In the genomic region with DNA sequence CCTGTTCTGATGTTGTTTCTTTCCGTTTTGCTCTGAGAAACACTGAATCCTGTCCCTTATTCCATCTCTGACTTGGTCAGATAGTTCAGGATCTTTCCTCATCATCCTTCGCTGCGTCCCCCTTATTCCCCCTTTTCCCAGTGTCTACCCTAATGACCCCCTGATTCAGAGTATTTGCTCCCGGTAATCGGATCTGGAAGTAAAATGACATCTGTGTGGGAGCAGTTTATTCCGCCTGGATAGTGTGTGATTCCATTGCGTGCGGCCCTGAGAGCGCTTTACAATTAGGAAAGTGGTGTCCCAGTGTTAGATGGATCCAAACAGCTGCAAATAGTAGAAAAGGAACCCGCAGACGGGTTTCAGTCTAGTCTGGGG, we compare ENCODE assay signal across 8 cellular contexts. TPM values are rescaled to one million over a fixed set of nuclear protein-coding genes. Genes with fewer than 3 reads are reported as not detected.
DNase-seq lines count a peak whose midpoint lies in the region; ATAC-seq, FAIRE-seq and TF ChIP-seq lines count a peak whose summit lies in the region.

No MANE protein-coding gene starts in this region.

- no peaks in the 10 kb centered on the region for H3K9me3 Mint-ChIP-seq in natural killer cell

- no peak overlapping the region for H4K91ac ChIP-seq in H1 (replicated peaks; ENCODE audit: insufficient read length, low read length)

- H3K27me3 Mint-ChIP-seq in natural killer cell (ENCODE audit: low read depth in 2 of 2) = no peaks in the 10 kb centered on the region

- TF ChIP-seq EP300 in H1 (IDR thresholded peaks at IDR 0.05; ENCODE audit: borderline replicate concordance in 1 of 2, low read depth in 2 of 2, low read length in 2 of 2) = no peak

- H3K23me2 ChIP-seq in H1 (ENCODE audit: low read depth, low read length) = peaks cover 9% of the 10 kb centered on the region

- WGBS in H1 (ENCODE audit: extremely low coverage in 1 of 2, insufficient coverage in 1 of 2, insufficient read length in 1 of 2, insufficient replicate concordance in 2 of 2, low coverage in 1 of 2, low lambda C conversion rate in 2 of 2, missing lambda C conversion rate in 1 of 2), 2 experiments = 17% methylated on average over 11 of the region's 11 CpGs; no CpG with 5 or more reads in 1 of the 2 experiments

- peaks cover 14% of the 10 kb centered on the region for H3K4me1 ChIP-seq in PC-9 (replicated peaks; ENCODE audit: insufficient read depth)
- peaks cover 0 to 2% (median 0%) of the 10 kb centered on the region in 4 experiments; a peak in 1 of 7 replicates for H3K4me1 ChIP-seq in H1 (replicated peaks in 1 of 4; ENCODE audit: control insufficient read depth in 3 of 4, insufficient read depth in 4 of 4, low read length in 3 of 4)

- H3K4me2 ChIP-seq in PC-9 = peak overlapping the region; percentile 95
- peak overlapping the region; percentile 76 to 77 for H3K4me2 ChIP-seq in H1 (ENCODE audit: insufficient read depth in 1 of 2, low read depth in 2 of 2, low read length in 2 of 2)

- H3K79me2 ChIP-seq in PC-9 (ENCODE audit: low read depth) (peaks cover 50% of the 10 kb centered on the region), H1 (ENCODE audit: control insufficient read depth in 1 of 2, insufficient read depth in 2 of 2, low read length in 2 of 2) (peaks cover 10 to 29% of the 10 kb centered on the region in 2 experiments)

- no peak overlapping the region for H3K14ac ChIP-seq in H1 (ENCODE audit: insufficient read length)

- peaks cover 20% of the 10 kb centered on the region for H3F3A ChIP-seq in PC-9 (ENCODE audit: insufficient read depth, low read depth)

- H3K23ac ChIP-seq in H1 (ENCODE audit: insufficient read length) = no peak overlapping the region

- H4K8ac ChIP-seq in H1 (ENCODE audit: extremely low read depth, insufficient read depth, low read length) = peak overlapping the region; percentile 87; the same call in 1 of the 2 replicates

- H3K27ac ChIP-seq in PC-9 (peak overlapping the region; percentile 34), H1 (ENCODE audit: low read depth, low read length) (peak overlapping the region; percentile 61)

- H3K4me3 Mint-ChIP-seq in natural killer cell = peak overlapping the region; percentile 93

- peak overlapping the region; percentile 45 for H2BK5ac ChIP-seq in H1 (ENCODE audit: low read depth, low read length)

- ATAC-seq in natural killer cell (no peak), GM19023 (IDR thresholded peaks at IDR 0.05; ENCODE audit: unreplicated experiment) (no peak), HG03469 (IDR thresholded peaks at IDR 0.05; ENCODE audit: unreplicated experiment) (no peak)

- POLR2A ChIA-PET in PC-9 (lab: Charles Lee; ENCODE audit: unreplicated experiment) = no interaction called here
- POLR2A ChIA-PET in H1 (lab: Charles Lee; ENCODE audit: partially characterized antibody) = interaction anchor here (0.9 to 6.5 kb wide), 6 partner anchors 8 to 63 kb away, joined by 3 to 50 read pairs (median 6); a partner anchor contains a TSS

- DNase-seq in GM04504 (ENCODE audit: low read depth) (peak; percentile 16), PC-9 (no peak), H1 (ENCODE audit: low read depth in 1 of 2, low spot score in 2 of 2) (no peak), natural killer cell (no peak), head of caudate nucleus (no peak), SIG-M5 treated with dmso at 0.1 percent for 504 hours (lab: John Stamatoyannopoulos, UW; ENCODE audit: unreplicated experiment) (no peak)

- TF ChIP-seq POLR2A in H1 (IDR thresholded peaks at IDR 0.05; ENCODE audit: control extremely low read depth in 1 of 2, low read depth in 2 of 2, low read length in 2 of 2) = no peak

- peak overlapping the region; percentile 83 to 96 (median 92) for H3K9ac ChIP-seq in H1 (replicated peaks in 1 of 4; ENCODE audit: extremely low read depth in 1 of 4, low read depth in 3 of 4, low read length in 3 of 4)

- peak overlapping the region; percentile 54; the same call in 1 of the 2 replicates for H2AK5ac ChIP-seq in H1 (ENCODE audit: low read depth, low read length)

- 0 out of 2 replicates have a peak, but pooled peaks cover 4% of the 10 kb centered on the region for H4K20me1 ChIP-seq in PC-9 (ENCODE audit: insufficient read depth)
- H4K20me1 ChIP-seq in H1 (replicated peaks in 1 of 2; ENCODE audit: control insufficient read depth in 1 of 2, insufficient read depth in 2 of 2, low read length in 2 of 2) = no peaks in the 10 kb centered on the region

- H3K27me3 ChIP-seq in PC-9 (ENCODE audit: insufficient read depth, low read depth) = no peaks in the 10 kb centered on the region
- no peaks in the 10 kb centered on the region for H3K27me3 ChIP-seq in H1 (replicated peaks in 1 of 4; ENCODE audit: control insufficient read depth in 3 of 4, extremely low read depth in 1 of 4, insufficient read depth in 3 of 4, low read length in 3 of 4)

- peaks cover 15% of the 10 kb centered on the region for H3K36me3 ChIP-seq in PC-9 (ENCODE audit: low read depth)
- H3K36me3 ChIP-seq in H1 (ENCODE audit: control insufficient read depth in 2 of 4, insufficient read depth in 4 of 4, low read length in 3 of 4) = peaks cover 9 to 22% (median 10%) of the 10 kb centered on the region in 4 experiments; a peak in 5 of 8 replicates

- BruUV-seq in PC-9 (replicated peaks; lab: Mats Ljungman, UMichigan) = no TSS peak

- H2BK12ac ChIP-seq in H1 (ENCODE audit: low read depth, low read length) = peak overlapping the region; percentile 2; the same call in 1 of the 2 replicates

- H2BK15ac ChIP-seq in H1 (ENCODE audit: low read length) = no peak overlapping the region

- FAIRE-seq in H1 (lab: Jason Lieb, UNC) = no peak

- H3K36me3 Mint-ChIP-seq in natural killer cell = no peaks in the 10 kb centered on the region

- no peak for TF ChIP-seq RAD21 in H1 (IDR thresholded peaks at IDR 0.05 in 1 of 2, conservative IDR thresholded peaks at IDR 0.05 in 1 of 2; ENCODE audit: low read depth in 2 of 2, low read length in 2 of 2)

- H3K18ac ChIP-seq in H1 (ENCODE audit: extremely low read depth, low read length) = no peak overlapping the region

- no peak overlapping the region for H4K5ac ChIP-seq in H1 (ENCODE audit: insufficient read length, low read depth, low read length)

- peak overlapping the region; percentile 91 to 98 for H3K27ac Mint-ChIP-seq in natural killer cell

- H3K4me3 ChIP-seq in PC-9 (peak overlapping the region; percentile 90), H1 (ENCODE audit: extremely low read depth in 1 of 4, insufficient read depth in 2 of 4, low read depth in 3 of 4, low read length in 4 of 4) (peak overlapping the region; percentile 62 to 96 (median 90))

- no peaks in the 10 kb centered on the region for H3K79me1 ChIP-seq in H1 (ENCODE audit: low read depth, low read length)

- H3K4me1 Mint-ChIP-seq in natural killer cell = peaks cover 15 to 16% of the 10 kb centered on the region in 2 donors

- no peak overlapping the region for H2BK120ac ChIP-seq in H1 (replicated peaks; ENCODE audit: low read depth, low read length)

- H3K9me3 ChIP-seq in PC-9 (ENCODE audit: insufficient read depth, low read depth) (no peaks in the 10 kb centered on the region), H1 (ENCODE audit: insufficient read depth in 2 of 2, low read depth in 1 of 2, low read length in 1 of 2) (no peaks in the 10 kb centered on the region)

- H3K9me2 ChIP-seq in PC-9 (ENCODE audit: insufficient read depth) = no peaks in the 10 kb centered on the region

- H2BK20ac ChIP-seq in H1 (ENCODE audit: low read length) = no peak overlapping the region

- TF ChIP-seq CTCF in PC-9 (conservative IDR thresholded peaks at IDR 0.05) (no peak), H1 (IDR thresholded peaks at IDR 0.05; ENCODE audit: control extremely low read depth in 1 of 3, insufficient read depth in 1 of 3, low read depth in 1 of 3, low read length in 3 of 3) (no peak), natural killer cell (IDR thresholded peaks at IDR 0.05) (no peak)

- CTCF ChIA-PET in PC-9 (lab: Charles Lee) = no interaction called here
- CTCF ChIA-PET in H1 (lab: Charles Lee; ENCODE audit: partially characterized antibody) = no interaction called here

- H2AFZ ChIP-seq in PC-9 (peak overlapping the region; percentile 96), H1 (ENCODE audit: low read length) (0 out of 2 replicates have a peak overlapping the region, but pooled peaks have one; percentile 80)

- intact Hi-C loops in PC-9 (cut with micrococcal nuclease; ENCODE audit: unreplicated experiment) = no loop called here
- intact Hi-C loops in natural killer cell (cut with micrococcal nuclease) = no loop called here
- intact Hi-C loops in head of caudate nucleus (cut with DNase I) = no loop called here

- H3K56ac ChIP-seq in H1 (replicated peaks; ENCODE audit: insufficient read length, low read depth, low read length) = no peak overlapping the region

- H3K4ac ChIP-seq in H1 (replicated peaks; ENCODE audit: insufficient read length, low read depth, low read length) = no peak overlapping the region

TF ChIP-seq in H1, 55 proteins besides CTCF, POLR2A, EP300 and RAD21 (continues in another document):
- TF ChIP-seq KDM4A (IDR thresholded peaks at IDR 0.05; ENCODE audit: low read depth, low read length, severe bottlenecking) = no peak
- no peak for TF ChIP-seq CBX5 (IDR thresholded peaks at IDR 0.05; ENCODE audit: low read depth, low read length)
- no peak for TF ChIP-seq NRF1 (IDR thresholded peaks at IDR 0.05; ENCODE audit: low read depth, low read length)
- TF ChIP-seq EZH2 (IDR thresholded peaks at IDR 0.05; ENCODE audit: low read depth, low read length, severe bottlenecking) = no peak

RNA-seq across cellular contexts. Expression of a gene that starts 0.6 kb away (rescaled TPM):
- total RNA-seq in PC-9 (2021) = 60.1 and 73.8 TPM in 2 replicates
- total RNA-seq in H1 (2021; fragmentation: NEBNext Ultra II Directional; extraction: Animal tissue kit (Norgen Biotek cat#: 25700)) = 70.8 and 81.9 TPM in 2 replicates
- 27.2 and 45.3 TPM in 2 replicates for polyA plus RNA-seq in H1 (2011; rRNA removed)
- 69.1 TPM for polyA plus RNA-seq in H1 (2011; cell fraction: cytosol; rRNA removed)
- 20.8 TPM for polyA plus RNA-seq in H1 (2011; cell fraction: nucleus; rRNA removed)
- 91.7 to 120 TPM (median 96.6 TPM) in 4 replicates for polyA plus RNA-seq in H1 (2012, experiment 1 of 2)
- 27.6 TPM for polyA plus RNA-seq in H1 (2012, experiment 2 of 2)
- polyA plus RNA-seq in H1 (2013, experiment 1 of 2) = 51.1 TPM
- 55.9 TPM for polyA plus RNA-seq in H1 (2013, experiment 2 of 2)
- polyA minus RNA-seq in H1 (2011; rRNA and poly(A)+ RNA removed) = 79.6 and 83.0 TPM in 2 replicates
- 58.8 TPM for polyA minus RNA-seq in H1 (2011; cell fraction: cytosol; rRNA and poly(A)+ RNA removed)
- 39.2 TPM for polyA minus RNA-seq in H1 (2011; cell fraction: nucleus; rRNA and poly(A)+ RNA removed)
- 10 to 100 TPM; 50.2 to 60.3 (median 55.4) TPM for total RNA-seq in natural killer cell

RNA-seq across cellular contexts. Expression of a gene that starts 53.9 kb away (rescaled TPM):
- total RNA-seq in PC-9 (2021) (27.9 and 28.2 TPM in 2 replicates), natural killer cell (10 to 100 TPM; 31.5 to 39.2 (median 37.3) TPM)
- total RNA-seq in H1 (2021; fragmentation: NEBNext Ultra II Directional; extraction: Animal tissue kit (Norgen Biotek cat#: 25700)) = 70.8 and 70.9 TPM in 2 replicates
- 62.1 and 77.5 TPM in 2 replicates for polyA plus RNA-seq in H1 (2011; rRNA removed)
- polyA plus RNA-seq in H1 (2011; cell fraction: cytosol; rRNA removed) = 58.1 TPM
- 111 TPM for polyA plus RNA-seq in H1 (2011; cell fraction: nucleus; rRNA removed)
- polyA plus RNA-seq in H1 (2012, experiment 1 of 2) = 60.7 to 70.0 TPM (median 64.4 TPM) in 4 replicates
- polyA plus RNA-seq in H1 (2012, experiment 2 of 2) = 76.3 TPM
- polyA plus RNA-seq in H1 (2013, experiment 1 of 2) = 36.5 TPM
- 33.9 TPM for polyA plus RNA-seq in H1 (2013, experiment 2 of 2)
- 78.5 and 89.3 TPM in 2 replicates for polyA minus RNA-seq in H1 (2011; rRNA and poly(A)+ RNA removed)
- 69.9 TPM for polyA minus RNA-seq in H1 (2011; cell fraction: cytosol; rRNA and poly(A)+ RNA removed)
- polyA minus RNA-seq in H1 (2011; cell fraction: nucleus; rRNA and poly(A)+ RNA removed) = 74.8 TPM
